31 cellular contexts compared by ENCODE assay signal in the genomic region with DNA sequence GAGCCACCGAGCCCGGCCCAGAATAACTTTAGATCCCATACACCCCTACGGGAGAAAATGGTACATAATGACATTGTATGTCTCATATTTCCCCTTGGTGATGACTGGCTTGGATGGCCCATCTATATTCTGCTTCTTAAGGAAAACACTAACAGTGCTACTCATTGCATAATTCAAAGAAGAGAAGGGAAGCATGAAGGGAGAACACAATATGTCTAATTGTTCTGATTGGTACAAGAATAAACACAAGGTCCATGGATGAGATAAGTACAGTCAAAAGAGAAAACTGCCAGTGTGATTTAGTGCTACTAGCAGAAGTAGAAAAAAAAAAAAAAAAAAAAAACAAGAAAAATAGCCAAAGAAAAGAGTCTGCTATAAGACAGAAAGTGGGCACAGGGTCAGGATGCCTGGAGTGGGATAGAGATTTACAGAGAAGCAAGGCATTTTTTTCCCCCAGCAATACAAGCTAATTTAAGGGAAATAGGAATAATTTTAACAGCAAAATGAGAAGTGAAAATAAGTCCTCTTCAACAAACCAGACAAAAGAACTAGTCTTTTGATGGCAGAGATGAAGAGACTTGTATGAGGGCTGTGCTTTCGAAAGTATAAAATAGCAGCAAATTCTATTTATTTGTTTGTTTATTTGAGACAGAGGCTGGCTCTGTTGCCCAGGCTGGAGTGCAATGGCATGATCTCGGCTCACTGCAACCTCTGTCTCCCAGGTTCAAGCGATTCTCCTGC.
DNase-seq lines count a peak whose midpoint lies in the region; ATAC-seq and TF ChIP-seq lines count a peak whose summit lies in the region.
"Had no signal": no experiment of that assay in that cellular context is flagged by ENCODE, and none has a peak within 500 bp of the region (broad histone marks: within the 10 kb centered on the region; RNA-seq: fewer than 3 reads in every experiment).

No MANE protein-coding gene starts in this region.

- intact Hi-C loops in activated naive CD4-positive, alpha-beta T cell treated with anti-CD3 and anti-CD28 coated beads for 36 hours (cut with micrococcal nuclease): no loop called here
- intact Hi-C loops in activated B cell treated with CpG ODN at 0.5 μM for 24 hours (cut with micrococcal nuclease): no loop called here

- WGBS in suprapubic skin: 92% methylated on average over 6 of the region's 6 CpGs

- H3K4me1 Mint-ChIP-seq in activated naive CD4-positive, alpha-beta T cell treated with anti-CD3 and anti-CD28 coated beads, Interleukin-2, amount 50 U/mL, for 24 hours: peaks cover 23% of the 10 kb centered on the region
- peaks cover 13% of the 10 kb centered on the region for H3K4me1 Mint-ChIP-seq in activated naive CD4-positive, alpha-beta T cell treated with anti-CD3 and anti-CD28 coated beads for 36 hours (ENCODE audit: low read depth)
- H3K4me1 Mint-ChIP-seq in IgD-negative memory B cell: peaks cover 14 to 25% (median 15%) of the 10 kb centered on the region in 3 donors
- H3K4me1 Mint-ChIP-seq in activated B cell treated with CpG ODN at 0.5 μM for 24 hours: peaks cover 16% of the 10 kb centered on the region
- H3K4me1 Mint-ChIP-seq in stimulated activated memory B cell treated with anti-CD40 and anti-IgM and Interleukin-4, amounts not matched to agents 10 μg/mL and 1 μg/mL and 100 μg/mL, for 72 hours: peaks cover 20% of the 10 kb centered on the region
- H3K4me1 Mint-ChIP-seq: neural progenitor cell had no signal

- H3K9me3 Mint-ChIP-seq in activated naive CD4-positive, alpha-beta T cell treated with anti-CD3 and anti-CD28 coated beads, Interleukin-2, amount 50 U/mL, for 24 hours: no peaks in the 10 kb centered on the region
- no peaks in the 10 kb centered on the region for H3K9me3 Mint-ChIP-seq in activated naive CD4-positive, alpha-beta T cell treated with anti-CD3 and anti-CD28 coated beads for 36 hours
- peaks cover 0 to 2% (median 0%) of the 10 kb centered on the region in 3 donors for H3K9me3 Mint-ChIP-seq in IgD-negative memory B cell
- no peaks in the 10 kb centered on the region for H3K9me3 Mint-ChIP-seq in activated B cell treated with CpG ODN at 0.5 μM for 24 hours
- H3K9me3 Mint-ChIP-seq in stimulated activated memory B cell treated with anti-CD40 and anti-IgM and Interleukin-4, amounts not matched to agents 10 μg/mL and 1 μg/mL and 100 μg/mL, for 72 hours: no peaks in the 10 kb centered on the region
- H3K9me3 Mint-ChIP-seq: activated CD4-positive, alpha-beta memory T cell treated with anti-CD3 and anti-CD28 coated beads for 36 hours; activated naive CD8-positive, alpha-beta T cell treated with anti-CD3 and anti-CD28 coated beads, Interleukin-2, amount 10 ng/mL, durations not matched to agents 7 days and 5 days; activated T-helper 17 cell treated with anti-CD3 and anti-CD28 coated beads, Interleukin-2, amount 50 U/mL, for 72 hours; T-helper 1 cell treated with Interleukin-12 subunit alpha and Interleukin-12 subunit beta and Interleukin-4 antibody, amounts not matched to agents 30 μg/mL and 1 μg/mL, for 36 hours had no signal

- POLR2A ChIA-PET in activated B cell treated with CpG ODN at 0.5 μM for 24 hours (lab: Charles Lee): no interaction called here

- H3K27me3 Mint-ChIP-seq in activated naive CD4-positive, alpha-beta T cell treated with anti-CD3 and anti-CD28 coated beads, Interleukin-2, amount 50 U/mL, for 24 hours: no peaks in the 10 kb centered on the region
- H3K27me3 Mint-ChIP-seq in activated naive CD4-positive, alpha-beta T cell treated with anti-CD3 and anti-CD28 coated beads for 36 hours (ENCODE audit: low read depth): no peaks in the 10 kb centered on the region
- H3K27me3 Mint-ChIP-seq in IgD-negative memory B cell: no peaks in the 10 kb centered on the region
- no peaks in the 10 kb centered on the region for H3K27me3 Mint-ChIP-seq in activated B cell treated with CpG ODN at 0.5 μM for 24 hours
- no peaks in the 10 kb centered on the region for H3K27me3 Mint-ChIP-seq in stimulated activated memory B cell treated with anti-CD40 and anti-IgM and Interleukin-4, amounts not matched to agents 10 μg/mL and 1 μg/mL and 100 μg/mL, for 72 hours
- H3K27me3 Mint-ChIP-seq: activated CD4-positive, alpha-beta memory T cell treated with anti-CD3 and anti-CD28 coated beads for 36 hours; activated naive CD8-positive, alpha-beta T cell treated with anti-CD3 and anti-CD28 coated beads, Interleukin-2, amount 10 ng/mL, durations not matched to agents 7 days and 5 days; activated T-helper 17 cell treated with anti-CD3 and anti-CD28 coated beads, Interleukin-2, amount 50 U/mL, for 72 hours had no signal

- no peaks in the 10 kb centered on the region for H3K27me3 ChIP-seq in suprapubic skin
- H3K27me3 ChIP-seq: ascending aorta, gastrocnemius medialis, hepatocyte, neural progenitor cell, pancreas had no signal

- CTCF ChIA-PET in activated naive CD4-positive, alpha-beta T cell treated with anti-CD3 and anti-CD28 coated beads for 36 hours (lab: Charles Lee): interaction anchor here (1.2 kb wide), 1 partner anchor 10 kb away, joined by 3 read pairs; no protein-coding TSS in a partner anchor
- CTCF ChIA-PET in activated B cell treated with CpG ODN at 0.5 μM for 24 hours (lab: Charles Lee): interaction anchor here (0.9 kb wide), 1 partner anchor 11 kb away, joined by 4 read pairs; no protein-coding TSS in a partner anchor

- H3K27ac Mint-ChIP-seq in activated naive CD4-positive, alpha-beta T cell treated with anti-CD3 and anti-CD28 coated beads, Interleukin-2, amount 50 U/mL, for 24 hours: peak overlapping the region; percentile 59
- no peak overlapping the region for H3K27ac Mint-ChIP-seq in activated naive CD4-positive, alpha-beta T cell treated with anti-CD3 and anti-CD28 coated beads for 36 hours
- H3K27ac Mint-ChIP-seq in IgD-negative memory B cell (peak overlapping the region in 2 of 3 donors; percentile 19 to 33), activated B cell treated with CpG ODN at 0.5 μM for 24 hours (peak overlapping the region; percentile 22)
- H3K27ac Mint-ChIP-seq in stimulated activated memory B cell treated with anti-CD40 and anti-IgM and Interleukin-4, amounts not matched to agents 10 μg/mL and 1 μg/mL and 100 μg/mL, for 72 hours: peak overlapping the region; percentile 58
- H3K27ac Mint-ChIP-seq: activated naive CD8-positive, alpha-beta T cell treated with anti-CD3 and anti-CD28 coated beads, Interleukin-2, amount 10 ng/mL, durations not matched to agents 7 days and 5 days; neural progenitor cell had no signal

- no peak overlapping the region for H3K4me3 Mint-ChIP-seq in activated naive CD4-positive, alpha-beta T cell treated with anti-CD3 and anti-CD28 coated beads, Interleukin-2, amount 50 U/mL, for 24 hours
- H3K4me3 Mint-ChIP-seq in activated naive CD4-positive, alpha-beta T cell treated with anti-CD3 and anti-CD28 coated beads for 36 hours: no peak overlapping the region
- H3K4me3 Mint-ChIP-seq in IgD-negative memory B cell: peak overlapping the region in 2 of 4 donors; percentile 55 to 70
- no peak overlapping the region for H3K4me3 Mint-ChIP-seq in activated B cell treated with CpG ODN at 0.5 μM for 24 hours
- no peak overlapping the region for H3K4me3 Mint-ChIP-seq in stimulated activated memory B cell treated with anti-CD40 and anti-IgM and Interleukin-4, amounts not matched to agents 10 μg/mL and 1 μg/mL and 100 μg/mL, for 72 hours
- H3K4me3 Mint-ChIP-seq: activated CD4-positive, alpha-beta memory T cell treated with anti-CD3 and anti-CD28 coated beads for 36 hours; activated naive CD8-positive, alpha-beta T cell treated with anti-CD3 and anti-CD28 coated beads, Interleukin-2, amount 10 ng/mL, durations not matched to agents 7 days and 5 days; activated T-helper 17 cell treated with anti-CD3 and anti-CD28 coated beads, Interleukin-2, amount 50 U/mL, for 72 hours; CD14-positive monocyte; neural progenitor cell; T-helper 1 cell treated with Interleukin-12 subunit alpha and Interleukin-12 subunit beta and Interleukin-4 antibody, amounts not matched to agents 30 μg/mL and 1 μg/mL, for 36 hours had no signal

- ATAC-seq in activated B cell treated with CpG ODN at 0.5 μM for 24 hours (ENCODE audit: low read depth) (no peak), GM18873 (IDR thresholded peaks at IDR 0.05; ENCODE audit: low FRiP score, unreplicated experiment) (no peak), HG02571 (IDR thresholded peaks at IDR 0.05; ENCODE audit: unreplicated experiment) (no peak)
- ATAC-seq in stimulated activated memory B cell treated with anti-CD40 and anti-IgM and Interleukin-4, amounts not matched to agents 10 μg/mL and 1 μg/mL and 100 μg/mL, for 72 hours: no peak
- ATAC-seq: activated T-helper 17 cell treated with anti-CD3 and anti-CD28 coated beads, Interleukin-2, amount 50 U/mL, for 72 hours; gastrocnemius medialis; HCT116; left cardiac atrium; pancreas; PC-3; SK-N-SH treated with all-trans-retinoic acid at 6 μM for 48 hours had no signal

- H3K4me1 ChIP-seq in suprapubic skin: peaks cover 8% of the 10 kb centered on the region
- H3K4me1 ChIP-seq: ascending aorta, gastrocnemius medialis, neural progenitor cell, pancreas had no signal

- TF ChIP-seq POLR2A in suprapubic skin (IDR thresholded peaks at IDR 0.05): no peak

- no peak for TF ChIP-seq EP300 in suprapubic skin (IDR thresholded peaks at IDR 0.05)

- H3K36me3 Mint-ChIP-seq in activated naive CD4-positive, alpha-beta T cell treated with anti-CD3 and anti-CD28 coated beads, Interleukin-2, amount 50 U/mL, for 24 hours: peaks cover 3% of the 10 kb centered on the region
- peaks cover 5% of the 10 kb centered on the region for H3K36me3 Mint-ChIP-seq in activated naive CD4-positive, alpha-beta T cell treated with anti-CD3 and anti-CD28 coated beads for 36 hours (ENCODE audit: low read depth)
- H3K36me3 Mint-ChIP-seq in IgD-negative memory B cell: peaks cover 3% of the 10 kb centered on the region
- peaks cover 17% of the 10 kb centered on the region for H3K36me3 Mint-ChIP-seq in activated B cell treated with CpG ODN at 0.5 μM for 24 hours (ENCODE audit: low read depth)
- peaks cover 15% of the 10 kb centered on the region for H3K36me3 Mint-ChIP-seq in stimulated activated memory B cell treated with anti-CD40 and anti-IgM and Interleukin-4, amounts not matched to agents 10 μg/mL and 1 μg/mL and 100 μg/mL, for 72 hours
- H3K36me3 Mint-ChIP-seq: neural progenitor cell had no signal

- no peaks in the 10 kb centered on the region for H3K9me3 ChIP-seq in suprapubic skin
- H3K9me3 ChIP-seq: ascending aorta, gastrocnemius medialis, pancreas had no signal

- no peak overlapping the region for H3K27ac ChIP-seq in suprapubic skin
- H3K27ac ChIP-seq: ascending aorta, gastrocnemius medialis, hepatocyte, neural progenitor cell, pancreas, skin epidermis had no signal

- TF ChIP-seq CTCF in activated B cell treated with CpG ODN at 0.5 μM for 24 hours (IDR thresholded peaks at IDR 0.05) (no peak), suprapubic skin (IDR thresholded peaks at IDR 0.05) (no peak)

- no peak overlapping the region for H3K4me3 ChIP-seq in suprapubic skin
- H3K4me3 ChIP-seq: ascending aorta, gastrocnemius medialis, hepatocyte, neural progenitor cell, pancreas, skin epidermis had no signal

- no peaks in the 10 kb centered on the region for H3K36me3 ChIP-seq in suprapubic skin
- H3K36me3 ChIP-seq: ascending aorta, gastrocnemius medialis, neural progenitor cell, pancreas had no signal

- no peak for DNase-seq in activated naive CD4-positive, alpha-beta T cell treated with anti-CD3 and anti-CD28 coated beads for 36 hours
- DNase-seq in activated B cell treated with CpG ODN at 0.5 μM for 24 hours (no peak), suprapubic skin (ENCODE audit: low spot score in 2 of 2) (no peak)
- DNase-seq: activated CD4-positive, alpha-beta memory T cell treated with anti-CD3 and anti-CD28 coated beads for 36 hours; activated CD4-positive, alpha-beta T cell treated with anti-CD3 and anti-CD28 coated beads for 1 hour; activated CD8-positive, alpha-beta memory T cell treated with anti-CD3 and anti-CD28 coated beads, Interleukin-2, amount 50 U/mL, for 48 hours; activated naive CD8-positive, alpha-beta T cell treated with anti-CD3 and anti-CD28 coated beads, Interleukin-2, amount 10 ng/mL, durations not matched to agents 7 days and 5 days; EL; gastrocnemius medialis; IMR-90; left cardiac atrium; mammary epithelial cell; NCI-H2107; NCI-H446 treated with DMSO at 0.1 percent for 48 hours; pancreas; PC-3; stimulated activated naive CD4-positive, alpha-beta T cell treated with Interleukin-2 at 50 U/mL for 16 hours had no signal
